10 cellular contexts compared by ENCODE assay signal in genomic region chr1:80054129-80054528, GRCh38.
DNase-seq lines count a peak whose midpoint lies in the region; FAIRE-seq and TF ChIP-seq lines count a peak whose summit lies in the region.
"Had no signal": no experiment of that assay in that cellular context is flagged by ENCODE, and none has a peak within 500 bp of the region (broad histone marks: within the 10 kb centered on the region; RNA-seq: fewer than 3 reads in every experiment).

No MANE protein-coding gene starts in this region.

- no peak for TF ChIP-seq CTCF in glutamatergic neuron (IDR thresholded peaks at IDR 0.05; ENCODE audit: partially characterized antibody, unreplicated experiment)

- H3K4me1 ChIP-seq in small intestine (ENCODE audit: control insufficient read depth in 2 of 2, insufficient read depth in 1 of 2, low read depth in 1 of 2, low read length in 1 of 2): no peaks in the 10 kb centered on the region
- H3K4me1 ChIP-seq: uterus had no signal

- H3K36me3 ChIP-seq in small intestine (ENCODE audit: control insufficient read depth in 2 of 2, insufficient read depth in 2 of 2, low read length in 2 of 2): no peaks in the 10 kb centered on the region
- H3K36me3 ChIP-seq: uterus had no signal

- no peak for FAIRE-seq in small intestine (lab: Jason Lieb, UNC)

- no peak overlapping the region for H3K4me3 ChIP-seq in small intestine (ENCODE audit: low read depth in 1 of 2, low read length in 2 of 2)
- H3K4me3 ChIP-seq: uterus had no signal

- WGBS in small intestine, 3 donors: 66 to 74% (median 70%) methylated on average over 7 of the region's 7 CpGs

- no peak overlapping the region for H3K4me3 Mint-ChIP-seq in glutamatergic neuron (ENCODE audit: unreplicated experiment)

- no peaks in the 10 kb centered on the region for H3K9me3 ChIP-seq in small intestine (ENCODE audit: control insufficient read depth, low read depth)
- H3K9me3 ChIP-seq: uterus had no signal

- H3K27me3 Mint-ChIP-seq in glutamatergic neuron (ENCODE audit: unreplicated experiment): peaks cover 7% of the 10 kb centered on the region

- H3K4me1 Mint-ChIP-seq in glutamatergic neuron (ENCODE audit: low read depth, unreplicated experiment): no peaks in the 10 kb centered on the region

- H3K9me3 Mint-ChIP-seq in glutamatergic neuron (ENCODE audit: unreplicated experiment): peaks cover 3% of the 10 kb centered on the region

- no peak overlapping the region for H3K27ac Mint-ChIP-seq in glutamatergic neuron (ENCODE audit: unreplicated experiment)

- DNase-seq in D341Med (ENCODE audit: low spot score) (peak; percentile 19), NCI-H1092 (lab: John Stamatoyannopoulos, UW) (peak; percentile 88), RPMI7951 (ENCODE audit: low read depth) (peak; percentile 88), glutamatergic neuron (peak; percentile 19), small intestine (no peak), middle frontal gyrus (ENCODE audit: extremely low spot score, low spot score) (no peak), C1 segment of cervical spinal cord (lab: John Stamatoyannopoulos, UW) (no peak)
- DNase-seq in activated effector memory CD4-positive, alpha-beta T cell treated with anti-CD3 and anti-CD28 coated beads, Interleukin-2, amount 50 U/mL, for 16 hours: no peak
- DNase-seq: activated effector memory CD4-positive, alpha-beta T cell treated with Interleukin-2 at 50 U/mL for 16 hours; uterus had no signal

- no peak overlapping the region for H3K27ac ChIP-seq in small intestine (ENCODE audit: low read depth in 1 of 2, low read length in 1 of 2)
- H3K27ac ChIP-seq: uterus had no signal

- H3K36me3 Mint-ChIP-seq in glutamatergic neuron (ENCODE audit: unreplicated experiment): no peaks in the 10 kb centered on the region

- no peaks in the 10 kb centered on the region for H3K27me3 ChIP-seq in small intestine (ENCODE audit: control insufficient read depth in 2 of 2, insufficient read depth in 2 of 2, low read length in 2 of 2)
- H3K27me3 ChIP-seq: uterus had no signal

Comparison
In these comparisons a context has a peak if more than half of its experiments do, and no peak if none do; other contexts are left out.
1. DNase-seq: peak in D341Med (single experiment), NCI-H1092 (single experiment), RPMI7951 (single experiment) and glutamatergic neuron (single experiment); none in small intestine (single experiment), activated effector memory CD4-positive, alpha-beta T cell treated with anti-CD3 and anti-CD28 coated beads, Interleukin-2, amount 50 U/mL, for 16 hours (single experiment), middle frontal gyrus (single experiment) and C1 segment of cervical spinal cord (0 of 14).